1 cellular context compared by ENCODE assay signal in genomic region chr2:112764071-112765044, GRCh38.
TF ChIP-seq lines count a peak whose summit lies in the region.

TSS of gene CKAP2L (minus strand) at chr2:112764609. CDS start at chr2:112764598, 11 bp downstream.

TF ChIP-seq in K562, 482 proteins besides CTCF, POLR2A, EP300 and RAD21 (continued from another document and continues in another):
- TF ChIP-seq TCFL5 (CRISPR knock-in tag; conservative IDR thresholded peaks at IDR 0.05), result no peak
- TF ChIP-seq BCOR (IDR thresholded peaks at IDR 0.05), result no peak
- no peak for TF ChIP-seq CUX1 (CRISPR knock-in tag; IDR thresholded peaks at IDR 0.05)
- no peak for TF ChIP-seq MAFG (tag; conservative IDR thresholded peaks at IDR 0.05)
- no peak for TF ChIP-seq NUFIP1 (IDR thresholded peaks at IDR 0.05; ENCODE audit: partially characterized antibody)
- no peak for TF ChIP-seq XRCC5 (IDR thresholded peaks at IDR 0.05; ENCODE audit: low read depth, low read length)
- TF ChIP-seq ZFP1 (CRISPR knock-in tag; IDR thresholded peaks at IDR 0.05), result no peak
- peak; percentile 74 for TF ChIP-seq KAT7 (CRISPR knock-in tag; IDR thresholded peaks at IDR 0.05; ENCODE audit: borderline replicate concordance)
- no peak for TF ChIP-seq IFI16 (CRISPR knock-in tag; IDR thresholded peaks at IDR 0.05)
- no peak for TF ChIP-seq EHMT2 (IDR thresholded peaks at IDR 0.05)
- TF ChIP-seq FOXP1 (CRISPR knock-in tag; IDR thresholded peaks at IDR 0.05), result no peak; the same call in 1 of the 2 replicates
- no peak for TF ChIP-seq MCM3 (IDR thresholded peaks at IDR 0.05)
- TF ChIP-seq DNMT1 (IDR thresholded peaks at IDR 0.05), result no peak
- peak; percentile 100 for TF ChIP-seq ZBTB7A (IDR thresholded peaks at IDR 0.05; ENCODE audit: borderline replicate concordance, control insufficient read depth, low read depth, low read length)
- no peak for TF ChIP-seq ZNF780A (CRISPR knock-in tag; IDR thresholded peaks at IDR 0.05)
- TF ChIP-seq GABPB2 (CRISPR knock-in tag; conservative IDR thresholded peaks at IDR 0.05), result no peak
- TF ChIP-seq ZNF551 (CRISPR knock-in tag; IDR thresholded peaks at IDR 0.05), result no peak
- TF ChIP-seq ATF4 (CRISPR knock-in tag; IDR thresholded peaks at IDR 0.05), result no peak
- no peak for TF ChIP-seq CTCFL (IDR thresholded peaks at IDR 0.05; ENCODE audit: borderline replicate concordance, insufficient read depth, low read depth, low read length, poor library complexity, severe bottlenecking)
- TF ChIP-seq MXI1 (IDR thresholded peaks at IDR 0.05; ENCODE audit: low read depth, low read length), result peak; percentile 41; the same call in 1 of the 2 replicates
- no peak for TF ChIP-seq JUN (IDR thresholded peaks at IDR 0.05; ENCODE audit: borderline replicate concordance, low read depth, low read length)
- no peak for TF ChIP-seq JUN (CRISPR knock-in tag; IDR thresholded peaks at IDR 0.05; ENCODE audit: borderline replicate concordance)
- TF ChIP-seq POLR2H (tag; IDR thresholded peaks at IDR 0.05; ENCODE audit: low read depth), result no peak; the same call in 1 of the 2 replicates
- no peak for TF ChIP-seq CLOCK (CRISPR knock-in tag; IDR thresholded peaks at IDR 0.05; ENCODE audit: borderline replicate concordance)
- TF ChIP-seq POLR3G (IDR thresholded peaks at IDR 0.05; ENCODE audit: extremely low read depth, insufficient read length, insufficient replicate concordance), result no peak
- TF ChIP-seq ZNF644 (tag; IDR thresholded peaks at IDR 0.05; ENCODE audit: low read depth), result no peak
- TF ChIP-seq ZNF76 (CRISPR knock-in tag; IDR thresholded peaks at IDR 0.05; ENCODE audit: borderline replicate concordance), result no peak
- TF ChIP-seq MECOM (CRISPR knock-in tag; IDR thresholded peaks at IDR 0.05), result no peak
- TF ChIP-seq ZNF316 (IDR thresholded peaks at IDR 0.05), result 0 out of 2 replicates have a peak, but pooled peaks have one; percentile 6
- TF ChIP-seq ZNF224 (CRISPR knock-in tag; IDR thresholded peaks at IDR 0.05), result no peak
- TF ChIP-seq HDAC2 (IDR thresholded peaks at IDR 0.05), result no peak; the same call in 1 of the 2 replicates
- no peak for TF ChIP-seq NCOA4 (IDR thresholded peaks at IDR 0.05; ENCODE audit: partially characterized antibody)
- TF ChIP-seq HMG20A (CRISPR knock-in tag; conservative IDR thresholded peaks at IDR 0.05), result no peak
- TF ChIP-seq ZNF197 (CRISPR knock-in tag; IDR thresholded peaks at IDR 0.05; ENCODE audit: low read depth), result no peak
- peak; percentile 84 for TF ChIP-seq LCOR (CRISPR knock-in tag; IDR thresholded peaks at IDR 0.05)
- no peak for TF ChIP-seq ZBED1 (IDR thresholded peaks at IDR 0.05)
- TF ChIP-seq GTF2E2 (tag; IDR thresholded peaks at IDR 0.05), result no peak; the same call in 1 of the 2 replicates
- no peak for TF ChIP-seq STAT5B (CRISPR knock-in tag; IDR thresholded peaks at IDR 0.05)
- TF ChIP-seq ZNF239 (CRISPR knock-in tag; IDR thresholded peaks at IDR 0.05), result no peak
- TF ChIP-seq CC2D1A (IDR thresholded peaks at IDR 0.05), result peak; percentile 97
- TF ChIP-seq RBM25 (IDR thresholded peaks at IDR 0.05; ENCODE audit: low read depth, low read length, severe bottlenecking), result peak; percentile 97
- TF ChIP-seq XRCC3 (IDR thresholded peaks at IDR 0.05), result no peak
- TF ChIP-seq CBX5 (IDR thresholded peaks at IDR 0.05; ENCODE audit: borderline replicate concordance, low read depth), result no peak
- no peak for TF ChIP-seq ZNF707 (CRISPR knock-in tag; conservative IDR thresholded peaks at IDR 0.05)
- no peak for TF ChIP-seq MBD1 (CRISPR knock-in tag; IDR thresholded peaks at IDR 0.05)
- TF ChIP-seq FOXJ2 (tag; IDR thresholded peaks at IDR 0.05), result no peak
- TF ChIP-seq HMG20B (CRISPR knock-in tag; IDR thresholded peaks at IDR 0.05), result no peak
- no peak for TF ChIP-seq XRCC4 (IDR thresholded peaks at IDR 0.05; ENCODE audit: extremely low read depth, insufficient read depth, insufficient read length)
- TF ChIP-seq ZNF668 (CRISPR knock-in tag; IDR thresholded peaks at IDR 0.05), result no peak
- no peak for TF ChIP-seq ZKSCAN8 (CRISPR knock-in tag; IDR thresholded peaks at IDR 0.05)
- TF ChIP-seq PRMT5 (CRISPR knock-in tag; IDR thresholded peaks at IDR 0.05), result no peak
- TF ChIP-seq CHD2 (IDR thresholded peaks at IDR 0.05; ENCODE audit: low read depth, low read length), result peak; percentile 72
- TF ChIP-seq GATA2 (CRISPR knock-in tag; IDR thresholded peaks at IDR 0.05), result no peak
- no peak for TF ChIP-seq CBX8 (IDR thresholded peaks at IDR 0.05; ENCODE audit: borderline replicate concordance, extremely low read depth, low read depth, low read length, poor library complexity, severe bottlenecking)
- no peak for TF ChIP-seq PCBP2 (IDR thresholded peaks at IDR 0.05; ENCODE audit: low read depth, low read length, poor library complexity, severe bottlenecking)
- 0 out of 4 replicates have a peak, but pooled peaks of 1 of the 2 experiments have one; percentile 11 for TF ChIP-seq SRF (CRISPR knock-in tag; IDR thresholded peaks at IDR 0.05)
- TF ChIP-seq NFXL1 (CRISPR knock-in tag; IDR thresholded peaks at IDR 0.05), result no peak
- no peak for TF ChIP-seq CHCHD3 (CRISPR knock-in tag; IDR thresholded peaks at IDR 0.05)
- 0 out of 2 replicates have a peak, but pooled peaks have one; percentile 62 for TF ChIP-seq TOE1 (IDR thresholded peaks at IDR 0.05; ENCODE audit: borderline replicate concordance)
- TF ChIP-seq TOE1 (CRISPR knock-in tag; IDR thresholded peaks at IDR 0.05; ENCODE audit: borderline replicate concordance, low read depth), result peak; percentile 44; the same call in 1 of the 2 replicates
- peak; percentile 80 for TF ChIP-seq L3MBTL2 (IDR thresholded peaks at IDR 0.05)
- TF ChIP-seq HNRNPLL (IDR thresholded peaks at IDR 0.05; ENCODE audit: low read depth, low read length, poor library complexity, severe bottlenecking), result peak; percentile 82
- TF ChIP-seq ZBTB17 (CRISPR knock-in tag; IDR thresholded peaks at IDR 0.05), result no peak
- peak; percentile 56 for TF ChIP-seq HMGN3 (IDR thresholded peaks at IDR 0.05; ENCODE audit: borderline replicate concordance, extremely low read depth, insufficient read length, low read depth, low read length)
- TF ChIP-seq HDAC6 (IDR thresholded peaks at IDR 0.05; ENCODE audit: low read depth, low read length), result no peak
- TF ChIP-seq MEF2D (tag; conservative IDR thresholded peaks at IDR 0.05; ENCODE audit: low read depth), result no peak
- TF ChIP-seq ATF6 (CRISPR knock-in tag; IDR thresholded peaks at IDR 0.05), result no peak
- TF ChIP-seq KLF13 (tag; IDR thresholded peaks at IDR 0.05; ENCODE audit: borderline replicate concordance, low read depth), result peak; percentile 92
